ENCODE assay signal across 11 cellular contexts in genomic region chr10:59873924-59874323, GRCh38. TPM values are rescaled to one million over a fixed set of nuclear protein-coding genes. Genes with fewer than 3 reads are reported as not detected.
A peak's percentile ranks its signal among the peaks of the same experiment; 100 is the strongest.
DNase-seq lines count a peak whose midpoint lies in the region; ATAC-seq, FAIRE-seq and TF ChIP-seq lines count a peak whose summit lies in the region.
"Had no signal": no experiment of that assay in that cellular context is flagged by ENCODE, and none has a peak within 500 bp of the region (broad histone marks: within the 10 kb centered on the region; RNA-seq: fewer than 3 reads in every experiment).

No MANE protein-coding gene starts in this region.

- intact Hi-C loops in sigmoid colon (cut with DNase I), result loop anchor here (2.0 kb wide), 1 partner anchor 33 kb away; the partner anchor contains the start of gene CCDC6

- no peak overlapping the region for H3K27ac ChIP-seq in OCI-LY3 (ENCODE audit: low read length)
- H3K27ac ChIP-seq in sigmoid colon, result peak overlapping the region in 3 of 4 donors; percentile 77 to 87 (median 80)
- peak overlapping the region in 1 of 2 donors; percentile 48 for H3K27ac ChIP-seq in small intestine (ENCODE audit: low read depth in 1 of 2, low read length in 1 of 2)

- no peak for FAIRE-seq in small intestine (lab: Jason Lieb, UNC)

- H3K9ac ChIP-seq in OCI-LY3 (ENCODE audit: low read length), result no peak overlapping the region

- TF ChIP-seq EP300 in sigmoid colon (IDR thresholded peaks at IDR 0.05), result no peak

- no peak for TF ChIP-seq POLR2A in sigmoid colon (IDR thresholded peaks at IDR 0.05)

- TF ChIP-seq CTCF in OCI-LY3 (IDR thresholded peaks at IDR 0.05; ENCODE audit: low read depth, low read length), result no peak
- no peak for TF ChIP-seq CTCF in sigmoid colon (IDR thresholded peaks at IDR 0.05)

- peak overlapping the region; percentile 10; the same call in 1 of the 2 replicates for H3K4me3 ChIP-seq in OCI-LY3 (ENCODE audit: low read length)
- peak overlapping the region in 1 of 4 donors; percentile 26 for H3K4me3 ChIP-seq in sigmoid colon
- no peak overlapping the region for H3K4me3 ChIP-seq in small intestine (ENCODE audit: low read depth in 1 of 2, low read length in 2 of 2)

- DNase-seq in sigmoid colon (no peak), cerebellar cortex (ENCODE audit: low spot score) (no peak), small intestine (no peak)
- DNase-seq in stimulated activated naive CD4-positive, alpha-beta T cell (lab: John Stamatoyannopoulos, UW), result no peak
- DNase-seq: DMS153, NCI-H2081 treated with DMSO at 0.1 percent for 48 hours, T-cell had no signal

- H3K4me1 ChIP-seq in OCI-LY3 (ENCODE audit: low read length), result peaks cover 45% of the 10 kb centered on the region
- peaks cover 0 to 86% (median 70%) of the 10 kb centered on the region in 4 donors for H3K4me1 ChIP-seq in sigmoid colon
- peaks cover 7 to 27% of the 10 kb centered on the region in 2 donors for H3K4me1 ChIP-seq in small intestine (ENCODE audit: control insufficient read depth in 2 of 2, insufficient read depth in 1 of 2, low read depth in 1 of 2, low read length in 1 of 2)

- WGBS in sigmoid colon, 2 donors, result 13 to 48% methylated on average over 4 of the region's 4 CpGs
- 60 to 77% (median 75%) methylated on average over 4 of the region's 4 CpGs for WGBS in small intestine, 3 donors

- H3K9me3 ChIP-seq in OCI-LY3 (ENCODE audit: insufficient read depth, low read length) (no peaks in the 10 kb centered on the region), sigmoid colon (no peaks in the 10 kb centered on the region), small intestine (ENCODE audit: control insufficient read depth, low read depth) (no peaks in the 10 kb centered on the region)

- H2AFZ ChIP-seq in OCI-LY3 (ENCODE audit: low read depth, low read length), result no peak overlapping the region

- peaks cover 94% of the 10 kb centered on the region for H3K79me2 ChIP-seq in OCI-LY3 (ENCODE audit: low read length)

- ATAC-seq in GM18909 (IDR thresholded peaks at IDR 0.05; ENCODE audit: poor library complexity, unreplicated experiment), result peak; percentile 67
- ATAC-seq in HG02763 (IDR thresholded peaks at IDR 0.05; ENCODE audit: unreplicated experiment), result peak; percentile 58
- ATAC-seq in GM19455 (IDR thresholded peaks at IDR 0.05; ENCODE audit: unreplicated experiment), result no peak

- H3K27me3 ChIP-seq in OCI-LY3 (ENCODE audit: low read depth, low read length) (no peaks in the 10 kb centered on the region), sigmoid colon (no peaks in the 10 kb centered on the region), small intestine (ENCODE audit: control insufficient read depth in 2 of 2, insufficient read depth in 2 of 2, low read length in 2 of 2) (no peaks in the 10 kb centered on the region)

- peaks cover 74% of the 10 kb centered on the region for H4K20me1 ChIP-seq in OCI-LY3 (ENCODE audit: insufficient read depth, low read length)

- H3K4me2 ChIP-seq in OCI-LY3 (ENCODE audit: low read length), result peak overlapping the region; percentile 47

- H3K36me3 ChIP-seq in OCI-LY3 (replicated peaks; ENCODE audit: low read depth, low read length) (no peaks in the 10 kb centered on the region), sigmoid colon (no peaks in the 10 kb centered on the region), small intestine (ENCODE audit: control insufficient read depth in 2 of 2, insufficient read depth in 2 of 2, low read length in 2 of 2) (no peaks in the 10 kb centered on the region)

RNA-seq across cellular contexts. Expression of gene CCDC6, which starts 32.4 kb away (rescaled TPM):
- total RNA-seq in sigmoid colon, result 10 to 100 TPM; 59.2 to 97.5 (median 62.2) TPM
- 10 to 100 TPM; 12.6 to 23.5 (median 19.4) TPM for polyA plus RNA-seq in sigmoid colon
- polyA plus RNA-seq in small intestine, result 10 to 100 TPM; 16.5 to 26.2 (median 23.2) TPM
